In the genomic region with DNA sequence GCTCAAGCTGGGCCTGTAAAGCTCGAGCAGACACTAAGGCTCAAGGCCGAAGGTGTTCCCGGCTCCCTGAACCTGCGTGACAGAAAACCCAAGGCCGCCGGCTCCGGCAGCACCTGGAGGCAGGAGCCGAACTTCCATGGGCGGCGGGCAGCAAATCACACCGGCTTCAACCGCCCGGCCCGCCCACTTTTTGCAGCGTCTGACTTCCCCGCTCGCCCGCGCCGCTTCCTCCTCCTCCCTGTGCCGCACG, we compare ENCODE assay signal across 1 cellular context.
A peak's percentile ranks its signal among the peaks of the same experiment; 100 is the strongest.
TF ChIP-seq lines count a peak whose summit lies in the region.

No MANE protein-coding gene starts in this region.

TF ChIP-seq in HepG2, 621 proteins besides CTCF, POLR2A, EP300 and RAD21 (continued from another document):
- peak; percentile 60; the same call in 1 of the 2 replicates for TF ChIP-seq ZNF326 (CRISPR knock-in tag; IDR thresholded peaks at IDR 0.05; ENCODE audit: borderline replicate concordance)
- no peak for TF ChIP-seq CHD4 (IDR thresholded peaks at IDR 0.05; ENCODE audit: borderline replicate concordance, low read length)
- peak; percentile 32; the same call in 1 of the 2 replicates for TF ChIP-seq PITX1 (CRISPR knock-in tag; IDR thresholded peaks at IDR 0.05)
- peak; percentile 50; the same call in 1 of the 3 replicates for TF ChIP-seq MXI1 (IDR thresholded peaks at IDR 0.05; ENCODE audit: borderline replicate concordance, low read depth, low read length)
- TF ChIP-seq ARID5B (CRISPR knock-in tag; IDR thresholded peaks at IDR 0.05), result peak; percentile 58; the same call in 1 of the 2 replicates
- no peak for TF ChIP-seq SATB2 (CRISPR knock-in tag; IDR thresholded peaks at IDR 0.05)
- TF ChIP-seq SNAI1 (CRISPR knock-in tag; IDR thresholded peaks at IDR 0.05; ENCODE audit: borderline replicate concordance), result 0 out of 2 replicates have a peak, but pooled peaks have one; percentile 31
- TF ChIP-seq ARNT2 (CRISPR knock-in tag; IDR thresholded peaks at IDR 0.05; ENCODE audit: low read depth), result peak; percentile 95
- 0 out of 2 replicates have a peak, but pooled peaks have one; percentile 47 for TF ChIP-seq HIC2 (CRISPR knock-in tag; IDR thresholded peaks at IDR 0.05; ENCODE audit: low read depth)
- no peak for TF ChIP-seq ZNF30 (CRISPR knock-in tag; IDR thresholded peaks at IDR 0.05)
- no peak for TF ChIP-seq ARNTL (CRISPR knock-in tag; IDR thresholded peaks at IDR 0.05)
- no peak for TF ChIP-seq RXRA (CRISPR knock-in tag; IDR thresholded peaks at IDR 0.05)
- TF ChIP-seq ZNF878 (CRISPR knock-in tag; IDR thresholded peaks at IDR 0.05), result 0 out of 2 replicates have a peak, but pooled peaks have one; percentile 30
- TF ChIP-seq, protein P1, sequence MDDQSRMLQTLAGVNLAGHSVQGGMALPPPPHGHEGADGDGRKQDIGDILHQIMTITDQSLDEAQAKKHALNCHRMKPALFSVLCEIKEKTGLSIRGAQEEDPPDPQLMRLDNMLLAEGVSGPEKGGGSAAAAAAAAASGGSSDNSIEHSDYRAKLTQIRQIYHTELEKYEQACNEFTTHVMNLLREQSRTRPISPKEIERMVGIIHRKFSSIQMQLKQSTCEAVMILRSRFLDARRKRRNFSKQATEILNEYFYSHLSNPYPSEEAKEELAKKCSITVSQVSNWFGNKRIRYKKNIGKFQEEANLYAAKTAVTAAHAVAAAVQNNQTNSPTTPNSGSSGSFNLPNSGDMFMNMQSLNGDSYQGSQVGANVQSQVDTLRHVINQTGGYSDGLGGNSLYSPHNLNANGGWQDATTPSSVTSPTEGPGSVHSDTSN (CRISPR knock-in tag; IDR thresholded peaks at IDR 0.05; ENCODE audit: borderline replicate concordance), result no peak
- TF ChIP-seq ZNF598 (CRISPR knock-in tag; IDR thresholded peaks at IDR 0.05; ENCODE audit: borderline replicate concordance), result peak; percentile 7; the same call in 1 of the 2 replicates
- TF ChIP-seq ZFP41 (CRISPR knock-in tag; IDR thresholded peaks at IDR 0.05; ENCODE audit: borderline replicate concordance), result 0 out of 2 replicates have a peak, but pooled peaks have one; percentile 49
- no peak for TF ChIP-seq ZNF142 (CRISPR knock-in tag; IDR thresholded peaks at IDR 0.05)
- TF ChIP-seq TAF15 (IDR thresholded peaks at IDR 0.05; ENCODE audit: low read depth, low read length, poor library complexity, severe bottlenecking), result peak; percentile 35
- TF ChIP-seq CENPBD1 (CRISPR knock-in tag; IDR thresholded peaks at IDR 0.05; ENCODE audit: borderline replicate concordance, low read depth), result 0 out of 2 replicates have a peak, but pooled peaks have one; percentile 28
- 0 out of 2 replicates have a peak, but pooled peaks have one; percentile 11 for TF ChIP-seq RXRB (CRISPR knock-in tag; IDR thresholded peaks at IDR 0.05; ENCODE audit: borderline replicate concordance)
- no peak for TF ChIP-seq REXO4 (CRISPR knock-in tag; IDR thresholded peaks at IDR 0.05; ENCODE audit: borderline replicate concordance)
- peak; percentile 63 for TF ChIP-seq AGO1 (IDR thresholded peaks at IDR 0.05; ENCODE audit: low read depth, low read length, poor library complexity, severe bottlenecking)
- TF ChIP-seq HNF4G (IDR thresholded peaks at IDR 0.05; ENCODE audit: borderline replicate concordance, low read depth, low read length), result no peak
- TF ChIP-seq HNF4G (CRISPR knock-in tag; IDR thresholded peaks at IDR 0.05; ENCODE audit: borderline replicate concordance, low read depth), result 0 out of 2 replicates have a peak, but pooled peaks have one; percentile 55
- TF ChIP-seq ZNF383 (CRISPR knock-in tag; IDR thresholded peaks at IDR 0.05; ENCODE audit: borderline replicate concordance), result 0 out of 2 replicates have a peak, but pooled peaks have one; percentile 30
- TF ChIP-seq, protein P2, sequence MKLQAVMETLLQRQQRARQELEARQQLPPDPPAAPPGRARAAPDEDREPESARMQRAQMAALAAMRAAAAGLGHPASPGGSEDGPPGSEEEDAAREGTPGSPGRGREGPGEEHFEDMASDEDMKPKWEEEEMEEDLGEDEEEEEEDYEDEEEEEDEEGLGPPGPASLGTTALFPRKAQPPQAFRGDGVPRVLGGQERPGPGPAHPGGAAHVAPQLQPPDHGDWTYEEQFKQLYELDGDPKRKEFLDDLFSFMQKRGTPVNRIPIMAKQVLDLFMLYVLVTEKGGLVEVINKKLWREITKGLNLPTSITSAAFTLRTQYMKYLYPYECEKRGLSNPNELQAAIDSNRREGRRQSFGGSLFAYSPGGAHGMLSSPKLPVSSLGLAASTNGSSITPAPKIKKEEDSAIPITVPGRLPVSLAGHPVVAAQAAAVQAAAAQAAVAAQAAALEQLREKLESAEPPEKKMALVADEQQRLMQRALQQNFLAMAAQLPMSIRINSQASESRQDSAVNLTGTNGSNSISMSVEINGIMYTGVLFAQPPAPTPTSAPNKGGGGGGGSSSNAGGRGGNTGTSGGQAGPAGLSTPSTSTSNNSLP (IDR thresholded peaks at IDR 0.05; ENCODE audit: low read depth, low read length), result no peak
- peak; percentile 76; the same call in 1 of the 2 replicates for TF ChIP-seq ELF3 (CRISPR knock-in tag; IDR thresholded peaks at IDR 0.05)
- 0 out of 2 replicates have a peak, but pooled peaks have one; percentile 71 for TF ChIP-seq ZFP91 (CRISPR knock-in tag; IDR thresholded peaks at IDR 0.05; ENCODE audit: borderline replicate concordance)
- 0 out of 2 replicates have a peak, but pooled peaks have one; percentile 78 for TF ChIP-seq HIVEP1 (CRISPR knock-in tag; IDR thresholded peaks at IDR 0.05)
- no peak for TF ChIP-seq RARG (CRISPR knock-in tag; IDR thresholded peaks at IDR 0.05; ENCODE audit: low read depth)
- TF ChIP-seq IRF2 (CRISPR knock-in tag; IDR thresholded peaks at IDR 0.05), result no peak
- TF ChIP-seq, protein P3, sequence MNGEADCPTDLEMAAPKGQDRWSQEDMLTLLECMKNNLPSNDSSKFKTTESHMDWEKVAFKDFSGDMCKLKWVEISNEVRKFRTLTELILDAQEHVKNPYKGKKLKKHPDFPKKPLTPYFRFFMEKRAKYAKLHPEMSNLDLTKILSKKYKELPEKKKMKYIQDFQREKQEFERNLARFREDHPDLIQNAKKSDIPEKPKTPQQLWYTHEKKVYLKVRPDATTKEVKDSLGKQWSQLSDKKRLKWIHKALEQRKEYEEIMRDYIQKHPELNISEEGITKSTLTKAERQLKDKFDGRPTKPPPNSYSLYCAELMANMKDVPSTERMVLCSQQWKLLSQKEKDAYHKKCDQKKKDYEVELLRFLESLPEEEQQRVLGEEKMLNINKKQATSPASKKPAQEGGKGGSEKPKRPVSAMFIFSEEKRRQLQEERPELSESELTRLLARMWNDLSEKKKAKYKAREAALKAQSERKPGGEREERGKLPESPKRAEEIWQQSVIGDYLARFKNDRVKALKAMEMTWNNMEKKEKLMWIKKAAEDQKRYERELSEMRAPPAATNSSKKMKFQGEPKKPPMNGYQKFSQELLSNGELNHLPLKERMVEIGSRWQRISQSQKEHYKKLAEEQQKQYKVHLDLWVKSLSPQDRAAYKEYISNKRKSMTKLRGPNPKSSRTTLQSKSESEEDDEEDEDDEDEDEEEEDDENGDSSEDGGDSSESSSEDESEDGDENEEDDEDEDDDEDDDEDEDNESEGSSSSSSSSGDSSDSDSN (CRISPR knock-in tag; IDR thresholded peaks at IDR 0.05), result peak; percentile 83; the same call in 1 of the 2 replicates
- TF ChIP-seq ZNF792 (CRISPR knock-in tag; IDR thresholded peaks at IDR 0.05), result peak; percentile 51
- 0 out of 2 replicates have a peak, but pooled peaks have one; percentile 68 for TF ChIP-seq ZNF619 (CRISPR knock-in tag; IDR thresholded peaks at IDR 0.05)
- peak; percentile 90; the same call in 1 of the 2 replicates for TF ChIP-seq EED (CRISPR knock-in tag; IDR thresholded peaks at IDR 0.05)
- 0 out of 2 replicates have a peak, but pooled peaks have one; percentile 39 for TF ChIP-seq NCOA2 (CRISPR knock-in tag; IDR thresholded peaks at IDR 0.05)
